Comparison of ENCODE assay signal across 1 cellular context in the genomic region with DNA sequence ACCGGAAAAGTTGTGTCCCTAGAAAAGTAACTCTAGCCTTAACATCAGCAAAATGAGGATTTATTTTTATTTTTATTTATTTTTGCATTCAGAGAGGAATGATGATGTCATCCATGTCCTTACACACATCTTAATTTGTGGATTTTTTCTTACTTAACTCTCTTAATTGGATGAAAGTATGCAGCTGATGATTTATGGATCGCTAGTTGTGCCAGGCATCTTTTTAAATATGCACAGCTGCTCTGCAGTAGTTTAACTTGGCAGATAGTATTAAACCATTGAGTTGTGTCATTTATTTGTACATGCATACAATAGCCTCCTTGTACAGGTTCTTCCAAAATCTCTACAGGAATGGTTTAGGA.
TF ChIP-seq lines count a peak whose summit lies in the region.

No MANE protein-coding gene starts in this region.

TF ChIP-seq in IMR-90, 13 proteins besides CTCF, POLR2A, EP300 and RAD21 (continued from another document):
- TF ChIP-seq SMC3 (IDR thresholded peaks at IDR 0.05; ENCODE audit: low read depth, low read length) (no peak), CEBPB (IDR thresholded peaks at IDR 0.05; ENCODE audit: low read depth, low read length) (no peak)
TF ChIP-seq in IMR-90: peak in this region for 0.
